1 cellular context compared by ENCODE assay signal in genomic region chr7:12211054-12212050, GRCh38.
TF ChIP-seq lines count a peak whose summit lies in the region.

TMEM106B (plus strand) TSS chr7:12211294; CDS start chr7:12214811, 3,517 bp downstream.

TF ChIP-seq in SK-N-SH, 30 proteins besides CTCF, POLR2A, EP300 and RAD21 (continued from another document):
- TF ChIP-seq MXI1 (IDR thresholded peaks at IDR 0.05; ENCODE audit: low read depth, low read length), result peak; percentile 56; the same call in 1 of the 2 replicates
- TF ChIP-seq PBX3 (IDR thresholded peaks at IDR 0.05), result no peak; the same call in 1 of the 2 replicates
- no peak for TF ChIP-seq FOXM1 (IDR thresholded peaks at IDR 0.05; ENCODE audit: low read depth)
- peak; percentile 12; the same call in 1 of the 2 replicates for TF ChIP-seq IRF3 (IDR thresholded peaks at IDR 0.05; ENCODE audit: low read depth, low read length)
- TF ChIP-seq ZBTB33 (IDR thresholded peaks at IDR 0.05; ENCODE audit: borderline replicate concordance, low read depth), result no peak
- peak; percentile 18; the same call in 1 of the 2 replicates for TF ChIP-seq TCF12 (IDR thresholded peaks at IDR 0.05)
- TF ChIP-seq SMC3 (IDR thresholded peaks at IDR 0.05; ENCODE audit: low read depth, low read length), result peak; percentile 5; the same call in 1 of the 2 replicates
